ENCODE assay signal across 8 cellular contexts in the genomic region with DNA sequence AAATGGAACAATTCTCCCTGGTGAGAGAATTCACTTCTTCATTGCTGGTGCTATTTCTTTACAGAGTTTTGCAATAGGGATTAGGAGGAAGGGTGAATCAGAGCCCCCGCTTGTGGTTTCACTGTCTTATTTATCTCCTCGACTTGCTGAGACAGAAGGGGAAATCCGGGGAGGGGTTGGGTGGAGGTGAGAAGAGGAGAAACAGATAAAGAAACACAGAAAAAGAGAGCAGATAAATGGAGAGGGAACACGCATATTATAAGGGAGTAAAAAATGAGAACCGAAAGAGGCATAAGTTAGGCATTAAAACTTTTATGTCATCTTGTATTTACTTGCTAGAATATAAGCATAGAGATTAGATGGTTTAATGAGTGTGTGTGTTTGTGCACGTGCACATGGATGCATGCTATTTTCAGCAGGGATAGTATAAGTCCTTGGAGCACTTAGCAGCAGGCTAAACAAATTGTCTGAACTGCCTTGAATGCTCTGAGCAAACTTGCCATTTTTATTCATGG.
DNase-seq lines count a peak whose midpoint lies in the region; ATAC-seq and TF ChIP-seq lines count a peak whose summit lies in the region.

No MANE protein-coding gene starts in this region.

- peak overlapping the region; percentile 70 for H3K4me3 Mint-ChIP-seq in CD4-positive, alpha-beta T cell

- peaks cover 3% of the 10 kb centered on the region for H3K36me3 Mint-ChIP-seq in CD4-positive, alpha-beta T cell (ENCODE audit: low read depth)

- H3K9me3 ChIP-seq in CD4-positive, alpha-beta T cell (ENCODE audit: control insufficient read depth, low read length), result no peaks in the 10 kb centered on the region
- no peaks in the 10 kb centered on the region for H3K9me3 ChIP-seq in spleen

- DNase-seq in CD4-positive, alpha-beta T cell, result peak; percentile 10 to 66 (median 57)
- DNase-seq in RWPE1 (ENCODE audit: low spot score), result peak; percentile 17
- DNase-seq in activated effector memory CD4-positive, alpha-beta T cell treated with Interleukin-2 at 50 U/mL for 16 hours, result peak; percentile 61
- DNase-seq in spleen, result no peak
- no peak for DNase-seq in NCI-H446 (lab: John Stamatoyannopoulos, UW)
- DNase-seq in lower leg skin (ENCODE audit: low spot score in 2 of 2), result no peak
- DNase-seq in H7, result no peak

- peaks cover 63% of the 10 kb centered on the region for H3K4me1 Mint-ChIP-seq in CD4-positive, alpha-beta T cell (ENCODE audit: low read depth)

- TF ChIP-seq POLR2A in spleen (IDR thresholded peaks at IDR 0.05) (no peak), lower leg skin (IDR thresholded peaks at IDR 0.05) (no peak)

- H3K36me3 ChIP-seq in spleen (no peaks in the 10 kb centered on the region), H7 (replicated peaks; ENCODE audit: control insufficient read depth, insufficient read depth, low read length) (no peaks in the 10 kb centered on the region)

- H3K9me3 Mint-ChIP-seq in CD4-positive, alpha-beta T cell, result no peaks in the 10 kb centered on the region

- WGBS in spleen, 5 donors, result 18 to 33% (median 25%) methylated on average over 6 of the region's 6 CpGs
- 52 to 65% methylated on average over 6 of the region's 6 CpGs for WGBS in lower leg skin, 2 donors

- CTCF ChIA-PET in CD4-positive, alpha-beta T cell (lab: Charles Lee), result interaction anchor here (0.8 to 1.1 kb wide), 2 partner anchors 25 to 26 kb away, joined by 3 read pairs; no protein-coding TSS in a partner anchor
- CTCF ChIA-PET in RWPE1 (lab: Yijun Ruan, JAX), result interaction anchor here (0.5 kb wide), 1 partner anchor 9 kb away, joined by 3 read pairs; no protein-coding TSS in a partner anchor

- H3K27me3 Mint-ChIP-seq in CD4-positive, alpha-beta T cell, result no peaks in the 10 kb centered on the region

- H3K27me3 ChIP-seq in CD4-positive, alpha-beta T cell (ENCODE audit: control insufficient read depth, insufficient read depth, low read length), result no peaks in the 10 kb centered on the region
- no peaks in the 10 kb centered on the region for H3K27me3 ChIP-seq in spleen (replicated peaks in 1 of 7)
- H3K27me3 ChIP-seq in H7 (ENCODE audit: control insufficient read depth, insufficient read depth, low read length), result peaks cover 36% of the 10 kb centered on the region

- peaks cover 14 to 34% (median 21%) of the 10 kb centered on the region in 6 donors for H3K4me1 ChIP-seq in spleen

- H3K27ac ChIP-seq in CD4-positive, alpha-beta T cell (ENCODE audit: low read depth, low read length), result peak overlapping the region; percentile 54
- H3K27ac ChIP-seq in RWPE1 (no peak overlapping the region), spleen (peak overlapping the region in 5 of 8 donors; percentile 41 to 81 (median 56))

- H3K4me3 ChIP-seq in spleen (no peak overlapping the region), lower leg skin (ENCODE audit: low read depth, poor library complexity, severe bottlenecking) (no peak overlapping the region), H7 (ENCODE audit: insufficient read depth, low read depth, low read length) (no peak overlapping the region)

- TF ChIP-seq CTCF in CD4-positive, alpha-beta T cell (IDR thresholded peaks at IDR 0.05), result no peak
- TF ChIP-seq CTCF in RWPE1 (conservative IDR thresholded peaks at IDR 0.05; ENCODE audit: low read depth) (no peak), spleen (IDR thresholded peaks at IDR 0.05 in 8 of 11, conservative IDR thresholded peaks at IDR 0.05 in 3 of 11) (no peak), lower leg skin (IDR thresholded peaks at IDR 0.05) (no peak)

- peak; percentile 95 for ATAC-seq in CD4-positive, alpha-beta T cell (ENCODE audit: poor library complexity)
- peak; percentile 56 for ATAC-seq in HG02571 (IDR thresholded peaks at IDR 0.05; ENCODE audit: unreplicated experiment)

- intact Hi-C loops in CD4-positive, alpha-beta T cell (cut with DNase I, micrococcal nuclease), result loop anchor here in 1 of 2 experiments (2.0 to 5.0 kb wide), 2 partner anchors 26 to 37 kb away; no protein-coding TSS in a partner anchor
- intact Hi-C loops in spleen (cut with DNase I; ENCODE audit: low total_unique reads), result no loop called here
- intact Hi-C loops in lower leg skin (cut with DNase I; ENCODE audit: low total_unique reads), result no loop called here

- POLR2A ChIA-PET in CD4-positive, alpha-beta T cell (lab: Charles Lee), result interaction anchor here (0.7 kb wide), 1 partner anchor 14 kb away, joined by 3 read pairs; no protein-coding TSS in a partner anchor
- POLR2A ChIA-PET in RWPE1 (lab: Yijun Ruan, JAX; ENCODE audit: low non-redundant PET), result no interaction called here

- peak overlapping the region; percentile 82 for H3K27ac Mint-ChIP-seq in CD4-positive, alpha-beta T cell

Comparison
In these comparisons a context has a peak if more than half of its experiments do, and no peak if none do; other contexts are left out.
1. DNase-seq: peak in CD4-positive, alpha-beta T cell (10 of 10), RWPE1 (single experiment) and activated effector memory CD4-positive, alpha-beta T cell treated with Interleukin-2 at 50 U/mL for 16 hours (single experiment); none in spleen (single experiment), NCI-H446 (0 of 2), lower leg skin (0 of 2) and H7 (single experiment).